ENCODE assay signal across 16 cellular contexts in genomic region chr11:113240790-113241189, GRCh38.
"Had no signal": no experiment of that assay in that cellular context is flagged by ENCODE, and none has a peak within 500 bp of the region (broad histone marks: within the 10 kb centered on the region; RNA-seq: fewer than 3 reads in every experiment).

No MANE protein-coding gene starts in this region.

- H3K27ac ChIP-seq: left lung, right atrium auricular region, suprapubic skin, upper lobe of left lung had no signal

- H3K27me3 ChIP-seq: right atrium auricular region, upper lobe of left lung had no signal

- H3K36me3 ChIP-seq: left lung, suprapubic skin, upper lobe of left lung had no signal

- H3K27ac Mint-ChIP-seq: activated naive CD8-positive, alpha-beta T cell treated with anti-CD3 and anti-CD28 coated beads, Interleukin-2, amount 10 ng/mL, durations not matched to agents 7 days and 5 days; activated T-helper 1 cell treated with anti-CD3 and anti-CD28 coated beads, Interleukin-12 subunit alpha, Interleukin-12 subunit beta, Interleukin-2, Interleukin-4 antibody, amounts not matched to agents 30 ng/mL and 10 ng/mL and 1 ng/mL, durations not matched to agents 14 hours and 24 hours and 36 hours; progenitor cell of endocrine pancreas; T-cell had no signal

- H3K4me1 ChIP-seq: left lung, upper lobe of left lung had no signal

- H3K36me3 Mint-ChIP-seq: activated naive CD8-positive, alpha-beta T cell treated with anti-CD3 and anti-CD28 coated beads, Interleukin-2, amount 10 ng/mL, durations not matched to agents 7 days and 5 days; T-cell had no signal

- H3K4me3 Mint-ChIP-seq: activated naive CD8-positive, alpha-beta T cell treated with anti-CD3 and anti-CD28 coated beads, Interleukin-2, amount 10 ng/mL, durations not matched to agents 7 days and 5 days; activated T-helper 1 cell treated with anti-CD3 and anti-CD28 coated beads, Interleukin-12 subunit alpha, Interleukin-12 subunit beta, Interleukin-2, Interleukin-4 antibody, amounts not matched to agents 30 ng/mL and 10 ng/mL and 1 ng/mL, durations not matched to agents 14 hours and 24 hours and 36 hours; nephron progenitor cell; T-cell had no signal

- H3K9me3 ChIP-seq: left lung, mucosa of descending colon, right atrium auricular region, suprapubic skin, upper lobe of left lung had no signal

- ATAC-seq: left lung; mucosa of descending colon; stimulated activated naive CD8-positive, alpha-beta T cell treated with anti-CD3 and anti-CD28 coated beads, Interleukin-15, Interleukin-2, amounts not matched to agents 100 U/mL and 50 U/mL, for 24 hours; T-cell had no signal

- H3K4me3 ChIP-seq: left lung, mucosa of descending colon, right atrium auricular region, suprapubic skin, upper lobe of left lung had no signal

- DNase-seq: activated CD4-positive, CD25-positive, alpha-beta regulatory T cell treated with anti-CD3 and anti-CD28 coated beads, Interleukin-2, amount 50 U/mL, for 72 hours; activated naive CD8-positive, alpha-beta T cell treated with anti-CD3 and anti-CD28 coated beads, Interleukin-2, amount 10 ng/mL, durations not matched to agents 7 days and 5 days; dermis blood vessel endothelial cell; left lung; mammary epithelial cell; mucosa of descending colon; nephron progenitor cell; occipital lobe; stimulated activated naive CD8-positive, alpha-beta T cell treated with anti-CD3 and anti-CD28 coated beads, Interleukin-15, Interleukin-2, amounts not matched to agents 100 U/mL and 50 U/mL, for 24 hours; T-cell; T-helper 9 cell; upper lobe of left lung had no signal

- H3K9me3 Mint-ChIP-seq: activated naive CD8-positive, alpha-beta T cell treated with anti-CD3 and anti-CD28 coated beads, Interleukin-2, amount 10 ng/mL, durations not matched to agents 7 days and 5 days; activated T-helper 1 cell treated with anti-CD3 and anti-CD28 coated beads, Interleukin-12 subunit alpha, Interleukin-12 subunit beta, Interleukin-2, Interleukin-4 antibody, amounts not matched to agents 30 ng/mL and 10 ng/mL and 1 ng/mL, durations not matched to agents 14 hours and 24 hours and 36 hours; nephron progenitor cell; T-cell had no signal
